ENCODE assay signal across 8 cellular contexts in the genomic region with DNA sequence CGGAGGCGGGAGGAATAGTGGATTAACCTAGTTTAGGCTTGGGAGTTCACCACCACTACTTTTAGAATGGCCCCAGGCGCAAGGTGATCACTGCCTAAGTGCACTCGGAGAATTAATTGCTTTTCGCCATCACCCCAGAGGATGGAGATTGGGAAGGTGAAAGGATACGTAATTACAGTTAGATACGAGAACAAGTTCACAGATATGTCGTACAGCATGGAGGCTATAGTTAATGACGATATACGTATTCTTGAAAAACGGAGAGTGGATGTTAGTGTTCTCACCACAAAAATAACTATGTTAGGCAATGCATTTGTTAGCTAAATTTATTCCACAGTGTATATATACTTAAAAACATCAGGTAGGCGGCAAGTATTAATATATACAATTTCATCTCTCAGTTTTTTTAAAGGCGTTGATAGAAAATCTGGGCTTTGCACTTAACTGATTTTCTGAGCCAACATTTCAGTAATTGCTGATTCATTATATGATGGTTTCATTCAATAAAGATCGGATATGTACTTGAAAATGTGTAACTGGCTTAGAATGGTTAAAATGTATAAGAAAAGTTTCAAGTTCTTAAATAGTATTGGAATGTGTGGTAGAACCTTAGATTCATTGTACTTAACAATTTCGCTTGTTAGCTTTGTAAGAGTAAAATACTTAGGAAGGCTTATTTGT. TPM values are rescaled to one million over a fixed set of nuclear protein-coding genes. Genes with fewer than 3 reads are reported as not detected.
A peak's percentile ranks its signal among the peaks of the same experiment; 100 is the strongest.
DNase-seq lines count a peak whose midpoint lies in the region; ATAC-seq and TF ChIP-seq lines count a peak whose summit lies in the region.

No MANE protein-coding gene starts in this region.

- no peaks in the 10 kb centered on the region for H3K27me3 Mint-ChIP-seq in activated T-cell treated with anti-CD3 and anti-CD28 coated beads, Interleukin-2, amount 50 U/mL, for 72 hours (ENCODE audit: low read depth)
- H3K27me3 Mint-ChIP-seq in activated T-helper 2 cell treated with anti-CD3 and anti-CD28 coated beads, Interferon-gamma antibody, Interleukin-2, Interleukin-4, amounts not matched to agents 10 μg/mL and 5 μg/mL and 100 μg/mL, durations not matched to agents 14 hours and 24 hours and 36 hours (ENCODE audit: low read depth): no peaks in the 10 kb centered on the region

- H3K4me3 ChIP-seq in kidney epithelial cell (ENCODE audit: low read depth, low read length) (peak overlapping the region; percentile 95), tibial artery (peak overlapping the region; percentile 80 to 87)

- TF ChIP-seq CTCF in kidney epithelial cell (IDR thresholded peaks at IDR 0.05; ENCODE audit: insufficient read depth, low read length, poor library complexity, severe bottlenecking) (no peak), tibial artery (IDR thresholded peaks at IDR 0.05) (no peak)

- H3K9me3 ChIP-seq in tibial artery: no peaks in the 10 kb centered on the region

- intact Hi-C loops in activated T-helper 2 cell treated with anti-CD3 and anti-CD28 coated beads, Interferon-gamma antibody, Interleukin-2, Interleukin-4, amounts not matched to agents 10 μg/mL and 5 μg/mL and 100 μg/mL, durations not matched to agents 14 hours and 24 hours and 36 hours (cut with micrococcal nuclease): loop anchor here (2.0 to 10.0 kb wide), 4 partner anchors 16 to 898 kb away; no protein-coding TSS in a partner anchor
- intact Hi-C loops in tibial artery (cut with DNase I; ENCODE audit: low total_unique reads): no loop called here

- ATAC-seq in activated T-cell treated with anti-CD3 and anti-CD28 coated beads, Interleukin-2, amount 50 U/mL, for 72 hours (replicated peaks in 1 of 2): no peak
- no peak for ATAC-seq in HG02798 (IDR thresholded peaks at IDR 0.05; ENCODE audit: poor library complexity, unreplicated experiment)
- ATAC-seq in HG02970 (IDR thresholded peaks at IDR 0.05; ENCODE audit: low FRiP score, unreplicated experiment): no peak

- H3K36me3 ChIP-seq in kidney epithelial cell (ENCODE audit: control insufficient read depth, insufficient read depth, low read length) (no peaks in the 10 kb centered on the region), tibial artery (peaks cover 4 to 28% (median 5%) of the 10 kb centered on the region in 3 donors)

- H3K36me3 Mint-ChIP-seq in activated T-cell treated with anti-CD3 and anti-CD28 coated beads, Interleukin-2, amount 50 U/mL, for 72 hours (ENCODE audit: insufficient read depth in 2 of 2): peaks cover 16 to 36% of the 10 kb centered on the region in 2 donors
- peaks cover 63% of the 10 kb centered on the region for H3K36me3 Mint-ChIP-seq in activated T-helper 2 cell treated with anti-CD3 and anti-CD28 coated beads, Interferon-gamma antibody, Interleukin-2, Interleukin-4, amounts not matched to agents 10 μg/mL and 5 μg/mL and 100 μg/mL, durations not matched to agents 14 hours and 24 hours and 36 hours (ENCODE audit: low read depth)

- no peak for DNase-seq in activated T-cell treated with anti-CD3 and anti-CD28 coated beads, Interleukin-2, amount 50 U/mL, for 72 hours
- no peak for DNase-seq in activated T-cell treated with anti-CD3 and anti-CD28 coated beads, Interleukin-2, amount 50 U/mL, for 48 hours
- no peak for DNase-seq in activated T-helper 2 cell treated with anti-CD3 and anti-CD28 coated beads, Interferon-gamma antibody, Interleukin-2, Interleukin-4, amounts not matched to agents 10 μg/mL and 5 μg/mL and 100 μg/mL, durations not matched to agents 14 hours and 24 hours and 36 hours (ENCODE audit: low spot score)
- DNase-seq in kidney epithelial cell (ENCODE audit: low read depth) (no peak), tibial artery (no peak), GF-D8 (lab: John Stamatoyannopoulos, UW) (no peak)

- peaks cover 0 to 42% (median 29%) of the 10 kb centered on the region in 4 donors for H3K4me1 ChIP-seq in tibial artery

- H3K4me1 Mint-ChIP-seq in activated T-cell treated with anti-CD3 and anti-CD28 coated beads, Interleukin-2, amount 50 U/mL, for 72 hours (ENCODE audit: low read depth): peaks cover 66% of the 10 kb centered on the region
- peaks cover 41% of the 10 kb centered on the region for H3K4me1 Mint-ChIP-seq in activated T-helper 2 cell treated with anti-CD3 and anti-CD28 coated beads, Interferon-gamma antibody, Interleukin-2, Interleukin-4, amounts not matched to agents 10 μg/mL and 5 μg/mL and 100 μg/mL, durations not matched to agents 14 hours and 24 hours and 36 hours (ENCODE audit: low read depth)

- H3K27ac Mint-ChIP-seq in activated T-cell treated with anti-CD3 and anti-CD28 coated beads, Interleukin-2, amount 50 U/mL, for 72 hours: peak overlapping the region; percentile 93
- H3K27ac Mint-ChIP-seq in activated T-helper 2 cell treated with anti-CD3 and anti-CD28 coated beads, Interferon-gamma antibody, Interleukin-2, Interleukin-4, amounts not matched to agents 10 μg/mL and 5 μg/mL and 100 μg/mL, durations not matched to agents 14 hours and 24 hours and 36 hours: peak overlapping the region; percentile 98

- peak overlapping the region; percentile 83 to 91 for H3K27ac ChIP-seq in tibial artery

- H3K27me3 ChIP-seq in kidney epithelial cell (ENCODE audit: control insufficient read depth, insufficient read depth, low read length) (no peaks in the 10 kb centered on the region), tibial artery (no peaks in the 10 kb centered on the region)

- H3K4me3 Mint-ChIP-seq in activated T-cell treated with anti-CD3 and anti-CD28 coated beads, Interleukin-2, amount 50 U/mL, for 72 hours: peak overlapping the region; percentile 91 to 99
- H3K4me3 Mint-ChIP-seq in activated T-helper 2 cell treated with anti-CD3 and anti-CD28 coated beads, Interferon-gamma antibody, Interleukin-2, Interleukin-4, amounts not matched to agents 10 μg/mL and 5 μg/mL and 100 μg/mL, durations not matched to agents 14 hours and 24 hours and 36 hours (ENCODE audit: low read depth): peak overlapping the region; percentile 94

- no peaks in the 10 kb centered on the region for H3K9me3 Mint-ChIP-seq in activated T-cell treated with anti-CD3 and anti-CD28 coated beads, Interleukin-2, amount 50 U/mL, for 72 hours
- H3K9me3 Mint-ChIP-seq in activated T-helper 2 cell treated with anti-CD3 and anti-CD28 coated beads, Interferon-gamma antibody, Interleukin-2, Interleukin-4, amounts not matched to agents 10 μg/mL and 5 μg/mL and 100 μg/mL, durations not matched to agents 14 hours and 24 hours and 36 hours: no peaks in the 10 kb centered on the region

RNA-seq across cellular contexts. Expression of a gene that starts 0.7 kb away (rescaled TPM):
- total RNA-seq in activated T-cell treated with anti-CD3 and anti-CD28 coated beads, Interleukin-2, amount 50 U/mL, for 72 hours: 10 to 100 TPM; 84.6 to 85.4 TPM
- total RNA-seq in activated T-helper 2 cell treated with anti-CD3 and anti-CD28 coated beads, Interferon-gamma antibody, Interleukin-2, Interleukin-4, amounts not matched to agents 10 μg/mL and 5 μg/mL and 100 μg/mL, durations not matched to agents 14 hours and 24 hours and 36 hours: 153 and 156 TPM in 2 replicates
- total RNA-seq in kidney epithelial cell: 89.2 and 93.4 TPM in 2 replicates

RNA-seq across cellular contexts. Expression of a gene that starts 1.0 kb away (rescaled TPM):
- 10 to 100 TPM; 79.3 to 94.7 TPM for total RNA-seq in activated T-cell treated with anti-CD3 and anti-CD28 coated beads, Interleukin-2, amount 50 U/mL, for 72 hours
- total RNA-seq in activated T-helper 2 cell treated with anti-CD3 and anti-CD28 coated beads, Interferon-gamma antibody, Interleukin-2, Interleukin-4, amounts not matched to agents 10 μg/mL and 5 μg/mL and 100 μg/mL, durations not matched to agents 14 hours and 24 hours and 36 hours: 109 and 112 TPM in 2 replicates
- total RNA-seq in kidney epithelial cell: 56.8 and 77.2 TPM in 2 replicates
